1 cellular context compared by ENCODE assay signal in the genomic region with DNA sequence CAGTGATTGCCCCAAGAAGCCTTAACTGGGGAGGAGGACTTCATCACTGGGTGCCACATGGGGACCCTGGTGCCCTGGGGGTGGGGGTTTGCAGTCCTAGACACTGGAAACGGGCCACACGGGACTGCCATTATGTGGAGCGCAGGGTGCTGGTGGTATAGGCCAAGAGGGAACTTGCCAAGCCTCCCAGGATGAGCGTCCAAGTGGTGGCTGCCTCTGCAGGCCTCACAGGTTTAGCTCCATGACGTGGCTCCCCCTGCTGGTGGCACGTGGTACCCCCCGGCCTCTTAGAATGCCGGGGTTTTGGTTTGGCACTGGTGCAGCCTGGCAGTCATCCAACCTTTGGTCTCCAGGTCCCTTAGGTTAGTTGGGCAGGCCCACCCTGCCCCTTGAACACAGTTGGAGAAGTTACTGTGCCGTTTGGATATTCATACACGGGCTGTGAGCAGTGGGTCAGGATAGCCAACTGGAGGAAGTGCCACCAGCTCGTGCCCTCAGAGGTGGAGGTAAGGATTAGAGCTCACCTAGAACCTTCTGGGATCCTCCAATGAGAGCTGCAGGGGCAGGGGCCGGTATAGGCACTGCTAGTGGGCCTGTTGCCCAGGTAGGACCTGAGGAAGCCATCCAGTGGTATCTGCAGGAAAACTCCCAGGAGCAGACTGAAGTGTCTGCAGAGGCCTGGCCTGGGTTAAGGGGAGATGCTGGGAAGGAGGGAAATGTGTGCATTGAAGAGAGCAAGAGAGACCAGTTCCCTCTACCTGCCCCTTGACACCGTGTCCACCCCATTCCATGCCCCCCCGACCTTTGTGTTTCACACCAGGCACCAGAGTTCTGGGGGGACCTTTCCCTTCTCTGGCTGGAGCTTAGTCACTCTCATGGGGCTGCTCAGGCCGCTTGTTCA.
TF ChIP-seq lines count a peak whose summit lies in the region.

No MANE protein-coding gene starts in this region.

TF ChIP-seq in HCT116, 20 proteins besides CTCF, POLR2A, EP300 and RAD21 (continued from another document):
- TF ChIP-seq, protein P1, sequence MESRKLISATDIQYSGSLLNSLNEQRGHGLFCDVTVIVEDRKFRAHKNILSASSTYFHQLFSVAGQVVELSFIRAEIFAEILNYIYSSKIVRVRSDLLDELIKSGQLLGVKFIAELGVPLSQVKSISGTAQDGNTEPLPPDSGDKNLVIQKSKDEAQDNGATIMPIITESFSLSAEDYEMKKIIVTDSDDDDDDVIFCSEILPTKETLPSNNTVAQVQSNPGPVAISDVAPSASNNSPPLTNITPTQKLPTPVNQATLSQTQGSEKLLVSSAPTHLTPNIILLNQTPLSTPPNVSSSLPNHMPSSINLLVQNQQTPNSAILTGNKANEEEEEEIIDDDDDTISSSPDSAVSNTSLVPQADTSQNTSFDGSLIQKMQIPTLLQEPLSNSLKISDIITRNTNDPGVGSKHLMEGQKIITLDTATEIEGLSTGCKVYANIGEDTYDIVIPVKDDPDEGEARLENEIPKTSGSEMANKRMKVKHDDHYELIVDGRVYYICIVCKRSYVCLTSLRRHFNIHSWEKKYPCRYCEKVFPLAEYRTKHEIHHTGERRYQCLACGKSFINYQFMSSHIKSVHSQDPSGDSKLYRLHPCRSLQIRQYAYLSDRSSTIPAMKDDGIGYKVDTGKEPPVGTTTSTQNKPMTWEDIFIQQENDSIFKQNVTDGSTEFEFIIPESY (IDR thresholded peaks at IDR 0.05; ENCODE audit: extremely low read depth, insufficient replicate concordance, low read length) = peak; percentile 65
- no peak for TF ChIP-seq CEBPB (IDR thresholded peaks at IDR 0.05; ENCODE audit: low read depth)
- TF ChIP-seq, protein P2, sequence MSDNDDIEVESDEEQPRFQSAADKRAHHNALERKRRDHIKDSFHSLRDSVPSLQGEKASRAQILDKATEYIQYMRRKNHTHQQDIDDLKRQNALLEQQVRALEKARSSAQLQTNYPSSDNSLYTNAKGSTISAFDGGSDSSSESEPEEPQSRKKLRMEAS (IDR thresholded peaks at IDR 0.05) = no peak
- peak; percentile 53 for TF ChIP-seq ZFX (IDR thresholded peaks at IDR 0.05)
- TF ChIP-seq, protein P3, sequence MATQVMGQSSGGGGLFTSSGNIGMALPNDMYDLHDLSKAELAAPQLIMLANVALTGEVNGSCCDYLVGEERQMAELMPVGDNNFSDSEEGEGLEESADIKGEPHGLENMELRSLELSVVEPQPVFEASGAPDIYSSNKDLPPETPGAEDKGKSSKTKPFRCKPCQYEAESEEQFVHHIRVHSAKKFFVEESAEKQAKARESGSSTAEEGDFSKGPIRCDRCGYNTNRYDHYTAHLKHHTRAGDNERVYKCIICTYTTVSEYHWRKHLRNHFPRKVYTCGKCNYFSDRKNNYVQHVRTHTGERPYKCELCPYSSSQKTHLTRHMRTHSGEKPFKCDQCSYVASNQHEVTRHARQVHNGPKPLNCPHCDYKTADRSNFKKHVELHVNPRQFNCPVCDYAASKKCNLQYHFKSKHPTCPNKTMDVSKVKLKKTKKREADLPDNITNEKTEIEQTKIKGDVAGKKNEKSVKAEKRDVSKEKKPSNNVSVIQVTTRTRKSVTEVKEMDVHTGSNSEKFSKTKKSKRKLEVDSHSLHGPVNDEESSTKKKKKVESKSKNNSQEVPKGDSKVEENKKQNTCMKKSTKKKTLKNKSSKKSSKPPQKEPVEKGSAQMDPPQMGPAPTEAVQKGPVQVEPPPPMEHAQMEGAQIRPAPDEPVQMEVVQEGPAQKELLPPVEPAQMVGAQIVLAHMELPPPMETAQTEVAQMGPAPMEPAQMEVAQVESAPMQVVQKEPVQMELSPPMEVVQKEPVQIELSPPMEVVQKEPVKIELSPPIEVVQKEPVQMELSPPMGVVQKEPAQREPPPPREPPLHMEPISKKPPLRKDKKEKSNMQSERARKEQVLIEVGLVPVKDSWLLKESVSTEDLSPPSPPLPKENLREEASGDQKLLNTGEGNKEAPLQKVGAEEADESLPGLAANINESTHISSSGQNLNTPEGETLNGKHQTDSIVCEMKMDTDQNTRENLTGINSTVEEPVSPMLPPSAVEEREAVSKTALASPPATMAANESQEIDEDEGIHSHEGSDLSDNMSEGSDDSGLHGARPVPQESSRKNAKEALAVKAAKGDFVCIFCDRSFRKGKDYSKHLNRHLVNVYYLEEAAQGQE (IDR thresholded peaks at IDR 0.05; ENCODE audit: low read depth) = no peak
- peak; percentile 98 for TF ChIP-seq POLR2AphosphoS5 (IDR thresholded peaks at IDR 0.05; ENCODE audit: low read depth, low read length)
- no peak for TF ChIP-seq EZH2 (IDR thresholded peaks at IDR 0.05)
- TF ChIP-seq FOSL1 (IDR thresholded peaks at IDR 0.05; ENCODE audit: low read depth) = no peak
- no peak for TF ChIP-seq SP1 (IDR thresholded peaks at IDR 0.05; ENCODE audit: low read depth)
- TF ChIP-seq ELF1 (IDR thresholded peaks at IDR 0.05; ENCODE audit: borderline replicate concordance, low read depth) = no peak
- no peak for TF ChIP-seq CBX3 (IDR thresholded peaks at IDR 0.05; ENCODE audit: low read depth)
- no peak for TF ChIP-seq EGR1 (IDR thresholded peaks at IDR 0.05; ENCODE audit: low read depth)
- no peak for TF ChIP-seq ZNF274 (IDR thresholded peaks at IDR 0.05; ENCODE audit: low read depth, low read length)
- TF ChIP-seq JUND (IDR thresholded peaks at IDR 0.05) = no peak
- TF ChIP-seq, protein P4, sequence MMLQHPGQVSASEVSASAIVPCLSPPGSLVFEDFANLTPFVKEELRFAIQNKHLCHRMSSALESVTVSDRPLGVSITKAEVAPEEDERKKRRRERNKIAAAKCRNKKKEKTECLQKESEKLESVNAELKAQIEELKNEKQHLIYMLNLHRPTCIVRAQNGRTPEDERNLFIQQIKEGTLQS (IDR thresholded peaks at IDR 0.05) = no peak
- TF ChIP-seq SRF (IDR thresholded peaks at IDR 0.05; ENCODE audit: low read depth) = no peak
